In the genomic region with DNA sequence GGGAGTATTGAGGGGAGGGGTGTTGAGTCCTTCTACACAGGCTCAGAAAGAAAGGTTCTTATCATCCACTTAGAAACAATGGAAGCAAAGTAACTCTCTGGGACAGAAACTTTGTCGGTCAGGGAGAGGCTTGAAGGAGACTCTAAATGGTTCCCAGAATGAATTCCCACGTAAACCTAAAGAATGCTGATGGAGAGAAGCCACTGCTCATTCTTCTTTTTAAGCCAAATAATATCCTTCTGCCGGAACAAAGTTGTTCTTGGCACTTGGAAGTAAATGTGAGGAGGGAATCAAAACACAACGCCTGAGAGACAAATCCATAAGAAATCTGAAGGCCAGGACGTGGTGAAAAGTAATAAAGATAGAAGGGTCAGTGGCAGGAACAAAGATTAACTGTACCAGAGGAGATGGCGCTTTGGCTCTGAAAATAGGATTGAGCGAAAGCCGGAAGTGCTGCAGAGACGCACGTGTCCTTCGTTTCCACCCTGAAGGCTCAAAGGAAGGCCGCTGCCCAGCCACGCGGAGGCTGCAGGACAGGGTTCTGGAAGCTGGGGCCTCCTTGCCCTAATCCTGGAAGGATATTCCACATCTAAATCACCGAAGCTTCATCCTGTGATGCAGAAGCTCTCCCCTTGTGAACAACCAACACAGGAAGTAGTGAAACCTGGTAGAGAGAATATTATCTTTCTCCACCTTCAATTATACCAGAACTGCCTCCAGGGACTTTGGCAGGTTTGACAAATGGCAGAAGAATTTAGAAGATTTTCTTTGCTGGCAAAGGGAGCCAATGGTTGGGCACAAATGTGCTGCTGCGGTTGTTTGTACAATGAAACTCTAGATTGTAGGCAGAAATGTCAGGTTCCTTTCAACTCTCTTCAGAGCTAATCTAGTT, we compare ENCODE assay signal across 20 cellular contexts.
DNase-seq lines count a peak whose midpoint lies in the region; ATAC-seq, FAIRE-seq and TF ChIP-seq lines count a peak whose summit lies in the region.
"Had no signal": no experiment of that assay in that cellular context is flagged by ENCODE, and none has a peak within 500 bp of the region (broad histone marks: within the 10 kb centered on the region; RNA-seq: fewer than 3 reads in every experiment).

No MANE protein-coding gene starts in this region.

- H3K27me3 ChIP-seq in cardiac muscle cell (no peaks in the 10 kb centered on the region), endothelial cell of umbilical vein (ENCODE audit: control insufficient read depth in 2 of 2, insufficient read depth in 2 of 2, low read length in 2 of 2) (peaks cover 0 to 6% of the 10 kb centered on the region in 2 experiments), osteoblast (ENCODE audit: insufficient read depth, low read length) (no peaks in the 10 kb centered on the region), tibial artery (no peaks in the 10 kb centered on the region)
- H3K27me3 ChIP-seq: BE2C had no signal

- dilution Hi-C loops in endothelial cell of umbilical vein (cut with MboI; ENCODE audit: extremely low pct_ligation_motif_present, low sequenced_read_pairs) = no loop called here

- BruUV-seq in endothelial cell of umbilical vein (replicated peaks; lab: Mats Ljungman, UMichigan) = no TSS peak

- H3K4me3 Mint-ChIP-seq in endothelial cell (ENCODE audit: unreplicated experiment) = no peak overlapping the region
- H3K4me3 Mint-ChIP-seq: activated naive CD8-positive, alpha-beta T cell treated with anti-CD3 and anti-CD28 coated beads, Interleukin-2, amount 10 ng/mL, durations not matched to agents 7 days and 5 days; central memory CD8-positive, alpha-beta T cell had no signal

- H3K9me3 ChIP-seq in cardiac muscle cell (ENCODE audit: low read depth) (no peaks in the 10 kb centered on the region), endothelial cell of umbilical vein (replicated peaks; ENCODE audit: control insufficient read depth, insufficient read depth, low read length) (no peaks in the 10 kb centered on the region), osteoblast (ENCODE audit: low read depth, low read length) (no peaks in the 10 kb centered on the region), tibial artery (no peaks in the 10 kb centered on the region)
- H3K9me3 ChIP-seq: BE2C had no signal

- DNase-seq in cardiac muscle cell (ENCODE audit: low read depth in 1 of 2, low spot score in 1 of 2) (peak in 1 of 2 donors; percentile 30), Right ventricle myocardium inferior (ENCODE audit: missing footprints) (no peak), endothelial cell of umbilical vein (ENCODE audit: low read depth, low spot score) (peak; percentile 9), osteoblast (ENCODE audit: insufficient read length, low spot score, missing footprints) (no peak), tibial artery (peak; percentile 56 to 88), DMS153 (lab: John Stamatoyannopoulos, UW) (no peak), endothelial cell (ENCODE audit: low spot score) (no peak)
- DNase-seq: activated naive CD8-positive, alpha-beta T cell treated with anti-CD3 and anti-CD28 coated beads, Interleukin-2, amount 10 ng/mL, durations not matched to agents 7 days and 5 days; BE2C; Calu3; foreskin melanocyte; KBM-7; NCI-H1105 treated with DMSO at 0.1 percent for 48 hours; NCI-H69; stimulated activated CD4-positive, alpha-beta T cell treated with anti-CD3 and anti-CD28 coated beads, Interleukin-4, amount 100 ng/mL, for 24 hours; substantia nigra had no signal

- no peak overlapping the region for H3K27ac Mint-ChIP-seq in endothelial cell (ENCODE audit: unreplicated experiment)
- H3K27ac Mint-ChIP-seq: activated naive CD8-positive, alpha-beta T cell treated with anti-CD3 and anti-CD28 coated beads, Interleukin-2, amount 10 ng/mL, durations not matched to agents 7 days and 5 days; activated T-helper 1 cell treated with anti-CD3 and anti-CD28 coated beads, Interleukin-12 subunit alpha, Interleukin-12 subunit beta, Interleukin-2, Interleukin-4 antibody, amounts not matched to agents 30 ng/mL and 10 ng/mL and 1 ng/mL, durations not matched to agents 14 hours and 24 hours and 36 hours had no signal

- H3K27ac ChIP-seq in cardiac muscle cell (peak overlapping the region; percentile 10), endothelial cell of umbilical vein (ENCODE audit: insufficient read depth, low read depth, low read length) (no peak overlapping the region), osteoblast (ENCODE audit: low read depth, low read length) (peak overlapping the region; percentile 54), tibial artery (peak overlapping the region; percentile 90 to 91)
- H3K27ac ChIP-seq: 22Rv1 had no signal

- no peaks in the 10 kb centered on the region for H3K9me3 Mint-ChIP-seq in endothelial cell (ENCODE audit: unreplicated experiment)
- H3K9me3 Mint-ChIP-seq: activated naive CD8-positive, alpha-beta T cell treated with anti-CD3 and anti-CD28 coated beads, Interleukin-2, amount 10 ng/mL, durations not matched to agents 7 days and 5 days; activated T-helper 1 cell treated with anti-CD3 and anti-CD28 coated beads, Interleukin-12 subunit alpha, Interleukin-12 subunit beta, Interleukin-2, Interleukin-4 antibody, amounts not matched to agents 30 ng/mL and 10 ng/mL and 1 ng/mL, durations not matched to agents 14 hours and 24 hours and 36 hours; central memory CD8-positive, alpha-beta T cell had no signal

- peaks cover 3% of the 10 kb centered on the region for H3K27me3 Mint-ChIP-seq in endothelial cell (ENCODE audit: unreplicated experiment)
- H3K27me3 Mint-ChIP-seq: activated naive CD8-positive, alpha-beta T cell treated with anti-CD3 and anti-CD28 coated beads, Interleukin-2, amount 10 ng/mL, durations not matched to agents 7 days and 5 days; central memory CD8-positive, alpha-beta T cell had no signal

- no peak for FAIRE-seq in endothelial cell of umbilical vein (lab: Jason Lieb, UNC)

- intact Hi-C loops in Right ventricle myocardium inferior (cut with DNase I) = no loop called here
- intact Hi-C loops in endothelial cell of umbilical vein (cut with micrococcal nuclease) = no loop called here
- intact Hi-C loops in tibial artery (cut with DNase I; ENCODE audit: low total_unique reads) = loop anchor here (5.0 kb wide), 1 partner anchor 78 kb away; no protein-coding TSS in a partner anchor

- peaks cover 4% of the 10 kb centered on the region for H3K4me1 Mint-ChIP-seq in endothelial cell (ENCODE audit: unreplicated experiment)
- H3K4me1 Mint-ChIP-seq: activated naive CD8-positive, alpha-beta T cell treated with anti-CD3 and anti-CD28 coated beads, Interleukin-2, amount 10 ng/mL, durations not matched to agents 7 days and 5 days; central memory CD8-positive, alpha-beta T cell had no signal

- H3K9me1 ChIP-seq in endothelial cell of umbilical vein (replicated peaks; ENCODE audit: control insufficient read depth, extremely low read depth, insufficient read depth, low read length) = no peaks in the 10 kb centered on the region

- no peaks in the 10 kb centered on the region for H3K36me3 ChIP-seq in cardiac muscle cell
- H3K36me3 ChIP-seq in endothelial cell of umbilical vein (ENCODE audit: control insufficient read depth in 2 of 2, extremely low read depth in 1 of 2, insufficient read depth in 2 of 2, low read length in 2 of 2) = no peaks in the 10 kb centered on the region
- H3K36me3 ChIP-seq in osteoblast (ENCODE audit: insufficient read depth, low read length) = no peaks in the 10 kb centered on the region
- no peaks in the 10 kb centered on the region for H3K36me3 ChIP-seq in tibial artery
- H3K36me3 ChIP-seq: BE2C had no signal

- H2AFZ ChIP-seq in endothelial cell of umbilical vein (ENCODE audit: low read depth, low read length) = peak overlapping the region; percentile 86
- H2AFZ ChIP-seq in osteoblast (ENCODE audit: low read length) = peak overlapping the region; percentile 70

- H3K79me2 ChIP-seq in endothelial cell of umbilical vein (ENCODE audit: control insufficient read depth, insufficient read depth, low read length) (no peaks in the 10 kb centered on the region), osteoblast (ENCODE audit: insufficient read depth, low read length) (no peaks in the 10 kb centered on the region)

- H3K4me3 ChIP-seq in cardiac muscle cell (no peak overlapping the region), endothelial cell of umbilical vein (replicated peaks in 1 of 3; ENCODE audit: insufficient read depth in 1 of 3, low read depth in 1 of 3, low read length in 3 of 3) (no peak overlapping the region), osteoblast (ENCODE audit: insufficient read depth, low read length) (peak overlapping the region; percentile 8), tibial artery (no peak overlapping the region)

- no peak for ATAC-seq in Right ventricle myocardium inferior
- no peak for ATAC-seq in GM21723 (IDR thresholded peaks at IDR 0.05; ENCODE audit: unreplicated experiment)

- no peaks in the 10 kb centered on the region for H3K36me3 Mint-ChIP-seq in endothelial cell (ENCODE audit: low read depth, unreplicated experiment)
- H3K36me3 Mint-ChIP-seq: activated naive CD8-positive, alpha-beta T cell treated with anti-CD3 and anti-CD28 coated beads, Interleukin-2, amount 10 ng/mL, durations not matched to agents 7 days and 5 days had no signal

- TF ChIP-seq POLR2A in endothelial cell of umbilical vein (IDR thresholded peaks at IDR 0.05; ENCODE audit: low read depth, low read length) = no peak

- no peak for TF ChIP-seq CTCF in cardiac muscle cell (IDR thresholded peaks at IDR 0.05; ENCODE audit: low read depth, low read length)
- TF ChIP-seq CTCF in endothelial cell of umbilical vein (IDR thresholded peaks at IDR 0.05; ENCODE audit: extremely low read depth in 1 of 2, insufficient read depth in 1 of 2, low read depth in 1 of 2, low read length in 2 of 2) = no peak
- no peak for TF ChIP-seq CTCF in osteoblast (IDR thresholded peaks at IDR 0.05; ENCODE audit: extremely low read depth, low read depth, low read length)
- no peak for TF ChIP-seq CTCF in tibial artery (IDR thresholded peaks at IDR 0.05)
- no peak for TF ChIP-seq CTCF in endothelial cell (IDR thresholded peaks at IDR 0.05; ENCODE audit: unreplicated experiment)

- H3K4me2 ChIP-seq in endothelial cell of umbilical vein (ENCODE audit: insufficient read depth, low read length) (peak overlapping the region; percentile 42), osteoblast (ENCODE audit: insufficient read depth, low read length) (peak overlapping the region; percentile 50)

- peaks cover 36% of the 10 kb centered on the region for H3K4me1 ChIP-seq in cardiac muscle cell (ENCODE audit: low read depth)
- H3K4me1 ChIP-seq in endothelial cell of umbilical vein (ENCODE audit: control insufficient read depth, extremely low read depth, insufficient read depth, low read length) = peaks cover 3% of the 10 kb centered on the region
- H3K4me1 ChIP-seq in osteoblast (ENCODE audit: insufficient read depth, low read length) = peaks cover 28% of the 10 kb centered on the region
- peaks cover 4 to 74% (median 68%) of the 10 kb centered on the region in 4 donors for H3K4me1 ChIP-seq in tibial artery
- H3K4me1 ChIP-seq: BE2C had no signal

- POLR2A ChIA-PET in endothelial cell of umbilical vein (lab: Charles Lee) = no interaction called here

- H4K20me1 ChIP-seq in endothelial cell of umbilical vein (replicated peaks; ENCODE audit: control insufficient read depth, extremely low read depth, insufficient read depth, low read length) (no peaks in the 10 kb centered on the region), osteoblast (ENCODE audit: insufficient read depth, low read length) (no peaks in the 10 kb centered on the region)

- H3K9ac ChIP-seq in endothelial cell of umbilical vein (replicated peaks; ENCODE audit: extremely low read depth, insufficient read depth, low read length) = no peak overlapping the region

- CTCF ChIA-PET in endothelial cell of umbilical vein (lab: Charles Lee) = no interaction called here

Comparison
In these comparisons a context has a peak if more than half of its experiments do, and no peak if none do; other contexts are left out.
1. DNase-seq: peak in endothelial cell of umbilical vein (single experiment) and tibial artery (2 of 2); none in Right ventricle myocardium inferior (single experiment), osteoblast (single experiment), DMS153 (single experiment) and endothelial cell (single experiment).